Comparison of ENCODE assay signal across 8 cellular contexts in the genomic region with DNA sequence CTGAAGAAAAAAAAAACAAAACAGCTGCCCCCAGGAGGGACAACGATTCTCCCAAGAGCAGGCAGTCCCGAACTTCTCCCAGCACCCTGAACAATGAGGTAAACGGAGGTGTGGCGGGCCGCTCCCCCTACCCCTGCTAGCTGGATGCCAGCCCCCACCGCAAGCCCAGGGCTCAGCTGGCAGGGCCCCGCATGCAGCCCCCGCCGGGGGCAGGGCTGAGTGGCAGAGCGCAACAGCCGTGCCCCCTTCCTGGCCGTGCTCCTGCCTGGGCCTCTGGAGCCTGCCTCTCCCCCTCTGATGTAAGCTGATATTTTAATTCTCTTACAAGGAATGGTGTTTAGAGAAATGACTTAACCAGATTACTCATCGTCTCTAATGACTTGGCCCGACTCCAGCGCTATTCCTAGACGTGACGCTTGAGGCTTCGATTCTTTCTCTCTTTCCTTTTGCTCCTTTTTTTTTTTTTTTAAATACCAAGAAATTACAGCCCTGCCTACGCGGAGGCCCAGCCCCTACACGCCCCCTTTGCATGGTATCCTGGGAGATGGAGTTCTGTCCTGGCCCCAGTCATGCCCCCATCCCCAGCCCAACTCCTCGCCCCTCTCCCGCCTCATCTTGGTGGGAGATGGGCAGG. TPM values are rescaled to one million over a fixed set of nuclear protein-coding genes. Genes with fewer than 3 reads are reported as not detected.
A peak's percentile ranks its signal among the peaks of the same experiment; 100 is the strongest.
DNase-seq lines count a peak whose midpoint lies in the region; ATAC-seq lines count a peak whose summit lies in the region.

No MANE protein-coding gene starts in this region.

- H3K27ac Mint-ChIP-seq in activated T-helper 17 cell treated with anti-CD3 and anti-CD28 coated beads, Interleukin-2, amount 50 U/mL, for 72 hours = peak overlapping the region; percentile 96
- peak overlapping the region in 5 of 6 donors; percentile 58 to 96 (median 86) for H3K27ac Mint-ChIP-seq in naive B cell

- H3K4me1 Mint-ChIP-seq in activated T-helper 17 cell treated with anti-CD3 and anti-CD28 coated beads, Interleukin-2, amount 50 U/mL, for 72 hours = peaks cover 55% of the 10 kb centered on the region
- H3K4me1 Mint-ChIP-seq in naive B cell = peaks cover 21 to 47% (median 29%) of the 10 kb centered on the region in 3 donors

- no peaks in the 10 kb centered on the region for H3K27me3 Mint-ChIP-seq in activated T-helper 17 cell treated with anti-CD3 and anti-CD28 coated beads, Interleukin-2, amount 50 U/mL, for 72 hours
- H3K27me3 Mint-ChIP-seq in naive B cell = no peaks in the 10 kb centered on the region

- DNase-seq in KBM-7 = peak; percentile 97
- peak; percentile 99 for DNase-seq in RPMI7951 (ENCODE audit: low read depth)
- DNase-seq in fibroblast of gingiva (ENCODE audit: low read depth) = peak; percentile 99
- DNase-seq in naive B cell = peak; percentile 62
- peak; percentile 65 for DNase-seq in stimulated activated CD8-positive, alpha-beta memory T cell treated with anti-CD3 and anti-CD28 coated beads, Interleukin-7, amount 100 ng/mL, for 24 hours (ENCODE audit: low read depth)

- ATAC-seq in GM18517 (IDR thresholded peaks at IDR 0.05; ENCODE audit: unreplicated experiment) = peak; percentile 34
- ATAC-seq in activated T-helper 17 cell treated with anti-CD3 and anti-CD28 coated beads, Interleukin-2, amount 50 U/mL, for 72 hours (replicated peaks) = peak; percentile 42
- peak; percentile 17 to 20 for ATAC-seq in naive B cell (ENCODE audit: low read depth in 2 of 2)
- ATAC-seq in GM21526 (IDR thresholded peaks at IDR 0.05; ENCODE audit: low FRiP score, unreplicated experiment) = no peak

- no peaks in the 10 kb centered on the region for H3K9me3 Mint-ChIP-seq in activated T-helper 17 cell treated with anti-CD3 and anti-CD28 coated beads, Interleukin-2, amount 50 U/mL, for 72 hours
- H3K9me3 Mint-ChIP-seq in naive B cell = no peaks in the 10 kb centered on the region

- H3K36me3 Mint-ChIP-seq in activated T-helper 17 cell treated with anti-CD3 and anti-CD28 coated beads, Interleukin-2, amount 50 U/mL, for 72 hours (ENCODE audit: low read depth) = peaks cover 1% of the 10 kb centered on the region
- no peaks in the 10 kb centered on the region for H3K36me3 Mint-ChIP-seq in naive B cell

- in situ Hi-C loops in KBM-7 (cut with MboI; ENCODE audit: low pct_unique_long_range_greater_than_20kb, low sequenced_read_pairs) = no loop called here

- H3K4me3 Mint-ChIP-seq in activated T-helper 17 cell treated with anti-CD3 and anti-CD28 coated beads, Interleukin-2, amount 50 U/mL, for 72 hours = peak overlapping the region; percentile 85
- H3K4me3 Mint-ChIP-seq in naive B cell = peak overlapping the region; percentile 55 to 90 (median 78)

RNA-seq across cellular contexts. Expression of a gene that starts 4.6 kb away (rescaled TPM):
- total RNA-seq in RPMI7951 (2014; rRNA removed; shearing (Covaris generic)) = 9.0 and 12.6 TPM in 2 replicates
- 100 to 1,000 TPM; 181 to 252 TPM for total RNA-seq in activated T-helper 17 cell treated with anti-CD3 and anti-CD28 coated beads, Interleukin-2, amount 50 U/mL, for 72 hours
- polyA plus RNA-seq in naive B cell (ENCODE audit: low read depth in 6 of 6) = 10 to 100 TPM; 20.8 to 45.9 (median 28.5) TPM

RNA-seq across cellular contexts. Expression of a gene that starts 26.8 kb away (rescaled TPM):
- total RNA-seq in RPMI7951 (2014; rRNA removed; shearing (Covaris generic)) = 0.48 TPM in 1 of 2 replicates, not detected in the other
- 1 to 10 TPM in 1 of 2 donors, under 1 TPM in 1; 0.91 to 3.4 TPM for total RNA-seq in activated T-helper 17 cell treated with anti-CD3 and anti-CD28 coated beads, Interleukin-2, amount 50 U/mL, for 72 hours
- under 1 TPM in 1 of 6 donors, not detected in 5; 0.28 TPM for polyA plus RNA-seq in naive B cell (ENCODE audit: low read depth in 6 of 6)

Comparison
In these comparisons a context has a peak if more than half of its experiments do, and no peak if none do; other contexts are left out.
1. RNA of a gene that starts 4.6 kb away (total RNA-seq): 181 to 252 TPM in activated T-helper 17 cell treated with anti-CD3 and anti-CD28 coated beads, Interleukin-2, amount 50 U/mL, for 72 hours; 9.0 to 12.6 TPM in RPMI7951; every median in the first group is over 10 times any median in the second.
2. Peak in every context shown above with its lines, with median percentiles within 50 percentile points of each other: DNase-seq.